ENCODE assay signal across 23 cellular contexts in genomic region chr16:16122264-16122663, GRCh38.
DNase-seq lines count a peak whose midpoint lies in the region; ATAC-seq and TF ChIP-seq lines count a peak whose summit lies in the region.
"Had no signal": no experiment of that assay in that cellular context is flagged by ENCODE, and none has a peak within 500 bp of the region (broad histone marks: within the 10 kb centered on the region; RNA-seq: fewer than 3 reads in every experiment).

No MANE protein-coding gene starts in this region.

- intact Hi-C loops in left ventricle myocardium superior (cut with micrococcal nuclease) (no loop called here), Right ventricle myocardium inferior (cut with DNase I) (no loop called here), sigmoid colon (cut with DNase I) (loop anchor here (10.0 kb wide), 1 partner anchor 327 kb away; no protein-coding TSS in a partner anchor)

- peak overlapping the region in 3 of 4 donors; percentile 82 to 85 (median 82) for H3K27ac ChIP-seq in sigmoid colon
- H3K27ac ChIP-seq: A549; BLaER1 treated with 17β-estradiol and CSF1 and Interleukin-3, amounts not matched to agents 10 nM and 100 nM had no signal

- no peak for TF ChIP-seq EP300 in sigmoid colon (IDR thresholded peaks at IDR 0.05)

- WGBS in sigmoid colon, 2 donors: 97 to 98% methylated on average over 12 of the region's 12 CpGs

- no peaks in the 10 kb centered on the region for H3K9me3 ChIP-seq in sigmoid colon
- H3K9me3 ChIP-seq: BE2C had no signal

- H3K36me3 ChIP-seq in sigmoid colon: peaks cover 0 to 52% (median 21%) of the 10 kb centered on the region in 4 donors

- DNase-seq in left ventricle myocardium superior (peak; percentile 11), Right ventricle myocardium inferior (ENCODE audit: missing footprints) (no peak), RPMI7951 (ENCODE audit: low read depth) (peak; percentile 8), erythroblast (lab: John Stamatoyannopoulos, UW) (peak; percentile 23 to 24), sigmoid colon (no peak), NOMO-1 treated with DMSO at 0.1 percent for 48 hours (lab: John Stamatoyannopoulos, UW; ENCODE audit: unreplicated experiment) (no peak)
- DNase-seq: 8988T; ACHN; AML-193; BE2C; CD4-positive, alpha-beta T cell; CD8-positive, alpha-beta memory T cell; DMS 273 treated with DMSO at 0.1 percent for 48 hours; DMS79; EL; GF-D8; H9 had no signal

- peaks cover 0 to 34% (median 28%) of the 10 kb centered on the region in 4 donors for H3K4me1 ChIP-seq in sigmoid colon
- H3K4me1 ChIP-seq: A549 had no signal

- TF ChIP-seq CTCF in sigmoid colon (IDR thresholded peaks at IDR 0.05): no peak

- no peaks in the 10 kb centered on the region for H3K27me3 ChIP-seq in sigmoid colon
- H3K27me3 ChIP-seq: BE2C; BLaER1 treated with 17β-estradiol and CSF1 and Interleukin-3, amounts not matched to agents 10 nM and 100 nM had no signal

- ATAC-seq in left ventricle myocardium superior (no peak), Right ventricle myocardium inferior (no peak), GM21723 (IDR thresholded peaks at IDR 0.05; ENCODE audit: unreplicated experiment) (no peak), GM19328 (IDR thresholded peaks at IDR 0.05; ENCODE audit: unreplicated experiment) (no peak)
- ATAC-seq: A549, GM23338, HCT116 had no signal

- TF ChIP-seq POLR2A in erythroblast (IDR thresholded peaks at IDR 0.05; ENCODE audit: low read length): no peak
- no peak for TF ChIP-seq POLR2A in sigmoid colon (IDR thresholded peaks at IDR 0.05)

- no peak overlapping the region for H3K4me3 ChIP-seq in sigmoid colon
- H3K4me3 ChIP-seq: A549; BLaER1 treated with 17β-estradiol and CSF1 and Interleukin-3, amounts not matched to agents 10 nM and 100 nM; GM23338 had no signal

Comparison
In these comparisons a context has a peak if more than half of its experiments do, and no peak if none do; other contexts are left out.
1. DNase-seq: peak in left ventricle myocardium superior (single experiment), RPMI7951 (single experiment) and erythroblast (2 of 2); none in Right ventricle myocardium inferior (single experiment), sigmoid colon (single experiment) and NOMO-1 treated with DMSO at 0.1 percent for 48 hours (single experiment).